In genomic region chr16:72380283-72380682, GRCh38 we compare ENCODE assay signal across 19 cellular contexts.
"Had no signal": no experiment of that assay in that cellular context is flagged by ENCODE, and none has a peak within 500 bp of the region (broad histone marks: within the 10 kb centered on the region; RNA-seq: fewer than 3 reads in every experiment).

No MANE protein-coding gene starts in this region.

- H3K27ac ChIP-seq: parathyroid adenoma, right atrium auricular region, tibial nerve, vagina had no signal

- H3K4me1 ChIP-seq: parathyroid adenoma, right atrium auricular region, tibial nerve, vagina had no signal

- H3K27me3 ChIP-seq: right atrium auricular region, tibial nerve, vagina had no signal

- H3K9me3 ChIP-seq: vagina had no signal

- H3K36me3 ChIP-seq: right atrium auricular region, tibial nerve, vagina had no signal

- H3K4me3 ChIP-seq: right atrium auricular region, smooth muscle cell, tibial nerve, vagina had no signal

- DNase-seq: activated CD4-positive, alpha-beta memory T cell treated with anti-CD3 and anti-CD28 coated beads for 36 hours; activated CD4-positive, alpha-beta T cell treated with anti-CD3 and anti-CD28 coated beads for 1 hour; activated effector memory CD4-positive, alpha-beta T cell treated with anti-CD3 and anti-CD28 coated beads, Interleukin-2, amount 50 U/mL, for 16 hours; activated naive CD8-positive, alpha-beta T cell treated with anti-CD3 and anti-CD28 coated beads for 36 hours; activated T-cell treated with anti-CD3 and anti-CD28 coated beads, Interleukin-2, amount 50 U/mL, for 4 hours; aorta; caudate nucleus; cortex of kidney; foreskin fibroblast; head of caudate nucleus; islet precursor cell; left ventricle myocardium superior; stimulated activated CD4-positive, alpha-beta T cell treated with anti-CD3 and anti-CD28 coated beads, Interleukin-1b, Interleukin-23, amount 100 ng/mL, for 48 hours; SW 1271 had no signal
